In genomic region chr15:51621155-51621554, GRCh38 we compare ENCODE assay signal across 8 cellular contexts. TPM values are rescaled to one million over a fixed set of nuclear protein-coding genes. Genes with fewer than 3 reads are reported as not detected.
A peak's percentile ranks its signal among the peaks of the same experiment; 100 is the strongest.
DNase-seq lines count a peak whose midpoint lies in the region; ATAC-seq and TF ChIP-seq lines count a peak whose summit lies in the region.

No MANE protein-coding gene starts in this region.

- peaks cover 11% of the 10 kb centered on the region for H3K79me1 ChIP-seq in mesenchymal stem cell (replicated peaks; ENCODE audit: low read length, poor library complexity, severe bottlenecking)

- DNase-seq in heart left ventricle (no peak), cardiac septum (ENCODE audit: low spot score) (no peak), ascending aorta (ENCODE audit: low spot score in 2 of 2) (no peak), mesenchymal stem cell (no peak), upper lobe of right lung (no peak), middle frontal gyrus (ENCODE audit: extremely low spot score, low spot score) (no peak)
- no peak for DNase-seq in activated T-cell treated with anti-CD3 and anti-CD28 coated beads, Interleukin-2, amount 50 U/mL, for 4 hours

- no peak overlapping the region for H3K18ac ChIP-seq in mesenchymal stem cell (ENCODE audit: low read depth in 1 of 2, low read length in 2 of 2)

- no peaks in the 10 kb centered on the region for H3K27me3 ChIP-seq in heart left ventricle
- H3K27me3 ChIP-seq in ascending aorta = no peaks in the 10 kb centered on the region
- H3K27me3 ChIP-seq in mesenchymal stem cell (ENCODE audit: control insufficient read depth in 1 of 2, insufficient read depth in 1 of 2, low read length in 2 of 2) = no peaks in the 10 kb centered on the region
- H3K27me3 ChIP-seq in upper lobe of right lung = no peaks in the 10 kb centered on the region

- no peak overlapping the region for H4K91ac ChIP-seq in mesenchymal stem cell (ENCODE audit: low read length)

- peak overlapping the region; percentile 91 for H3K9ac ChIP-seq in mesenchymal stem cell (ENCODE audit: low read length)

- no peak overlapping the region for H3K14ac ChIP-seq in mesenchymal stem cell (ENCODE audit: low read length in 2 of 2)

- intact Hi-C loops in heart left ventricle (cut with DNase I) (no loop called here), cardiac septum (cut with DNase I) (loop anchor here (10.0 kb wide), 1 partner anchor 104 kb away; no protein-coding TSS in a partner anchor), ascending aorta (cut with DNase I) (no loop called here), upper lobe of right lung (cut with DNase I) (no loop called here)

- no peak overlapping the region for H2BK12ac ChIP-seq in mesenchymal stem cell (ENCODE audit: low read length in 2 of 2)

- H3K4me1 Mint-ChIP-seq in activated T-cell treated with anti-CD3 and anti-CD28 coated beads, Interleukin-2, amount 50 U/mL, for 4 hours (ENCODE audit: low read depth) = peaks cover 9% of the 10 kb centered on the region

- H2BK5ac ChIP-seq in mesenchymal stem cell (ENCODE audit: low read depth, low read length, poor library complexity, severe bottlenecking) = no peak overlapping the region

- TF ChIP-seq CTCF in heart left ventricle (IDR thresholded peaks at IDR 0.05) (no peak), ascending aorta (IDR thresholded peaks at IDR 0.05) (no peak), upper lobe of right lung (IDR thresholded peaks at IDR 0.05) (no peak)

- no peak overlapping the region for H3K4ac ChIP-seq in mesenchymal stem cell (ENCODE audit: low read depth in 1 of 2, low read length in 2 of 2)

- no peak overlapping the region for H2BK120ac ChIP-seq in mesenchymal stem cell (ENCODE audit: low read depth, low read length)

- H3K27ac ChIP-seq in heart left ventricle = peak overlapping the region in 2 of 12 donors; percentile 83 to 96
- no peak overlapping the region for H3K27ac ChIP-seq in ascending aorta
- no peak overlapping the region for H3K27ac ChIP-seq in mesenchymal stem cell (ENCODE audit: low read length, poor library complexity, severe bottlenecking)
- peak overlapping the region; percentile 77 for H3K27ac ChIP-seq in upper lobe of right lung

- 60 to 64% (median 63%) methylated on average over 4 of the region's 4 CpGs for WGBS in heart left ventricle, 4 donors
- WGBS in mesenchymal stem cell = 71% methylated on average over 3 of the region's 4 CpGs

- H2AFZ ChIP-seq in mesenchymal stem cell (ENCODE audit: low read depth, low read length) = no peak overlapping the region

- no peaks in the 10 kb centered on the region for H3K36me3 ChIP-seq in heart left ventricle
- no peaks in the 10 kb centered on the region for H3K36me3 ChIP-seq in ascending aorta
- H3K36me3 ChIP-seq in mesenchymal stem cell (ENCODE audit: control insufficient read depth in 1 of 2, insufficient read depth in 2 of 2, low read depth in 1 of 2, low read length in 2 of 2) = no peaks in the 10 kb centered on the region
- H3K36me3 ChIP-seq in upper lobe of right lung = no peaks in the 10 kb centered on the region

- no peak for ATAC-seq in heart left ventricle
- ATAC-seq in upper lobe of right lung = no peak
- no peak for ATAC-seq in HG03159 (IDR thresholded peaks at IDR 0.05; ENCODE audit: unreplicated experiment)
- no peak for ATAC-seq in activated T-cell treated with anti-CD3 and anti-CD28 coated beads, Interleukin-2, amount 50 U/mL, for 4 hours

- no peak overlapping the region for H2BK15ac ChIP-seq in mesenchymal stem cell (ENCODE audit: low read depth, poor library complexity, severe bottlenecking)

- peaks cover 10% of the 10 kb centered on the region for H3K27me3 Mint-ChIP-seq in activated T-cell treated with anti-CD3 and anti-CD28 coated beads, Interleukin-2, amount 50 U/mL, for 4 hours (ENCODE audit: low read depth)

- H4K8ac ChIP-seq in mesenchymal stem cell (ENCODE audit: low read length) = no peak overlapping the region

- no peak overlapping the region for H3K4me3 Mint-ChIP-seq in activated T-cell treated with anti-CD3 and anti-CD28 coated beads, Interleukin-2, amount 50 U/mL, for 4 hours

- H3K4me1 ChIP-seq in heart left ventricle = peaks cover 0 to 56% (median 10%) of the 10 kb centered on the region in 12 donors
- H3K4me1 ChIP-seq in ascending aorta = peaks cover 0 to 4% of the 10 kb centered on the region in 2 donors
- H3K4me1 ChIP-seq in mesenchymal stem cell (ENCODE audit: control insufficient read depth, insufficient read depth, low read depth, low read length) = no peaks in the 10 kb centered on the region
- H3K4me1 ChIP-seq in upper lobe of right lung = peaks cover 26% of the 10 kb centered on the region

- no peak overlapping the region for H3K23ac ChIP-seq in mesenchymal stem cell (ENCODE audit: low read length in 2 of 2)

- H2AK5ac ChIP-seq in mesenchymal stem cell (ENCODE audit: low read length, severe bottlenecking) = no peak overlapping the region

- no peaks in the 10 kb centered on the region for H3K9me3 ChIP-seq in heart left ventricle
- H3K9me3 ChIP-seq in ascending aorta = no peaks in the 10 kb centered on the region
- no peaks in the 10 kb centered on the region for H3K9me3 ChIP-seq in mesenchymal stem cell (ENCODE audit: control insufficient read depth, low read length)
- no peaks in the 10 kb centered on the region for H3K9me3 ChIP-seq in upper lobe of right lung

- no peak for TF ChIP-seq POLR2A in heart left ventricle (IDR thresholded peaks at IDR 0.05)

- no peaks in the 10 kb centered on the region for H3K36me3 Mint-ChIP-seq in activated T-cell treated with anti-CD3 and anti-CD28 coated beads, Interleukin-2, amount 50 U/mL, for 4 hours (ENCODE audit: insufficient read depth)

- H3K4me3 ChIP-seq in heart left ventricle = peak overlapping the region in 9 of 12 donors; percentile 75 to 95 (median 85)
- peak overlapping the region; percentile 67 to 89 for H3K4me3 ChIP-seq in ascending aorta
- H3K4me3 ChIP-seq in mesenchymal stem cell (ENCODE audit: insufficient read depth in 1 of 2, low read depth in 1 of 2, low read length in 2 of 2) = peak overlapping the region in 1 of 2 experiments; percentile 94
- peak overlapping the region; percentile 85 for H3K4me3 ChIP-seq in upper lobe of right lung

- H3K9me3 Mint-ChIP-seq in activated T-cell treated with anti-CD3 and anti-CD28 coated beads, Interleukin-2, amount 50 U/mL, for 4 hours = no peaks in the 10 kb centered on the region

- H3K4me2 ChIP-seq in mesenchymal stem cell (ENCODE audit: low read length, poor library complexity, severe bottlenecking) = peak overlapping the region; percentile 93

RNA-seq across cellular contexts. Expression of gene DMXL2, which starts 1.4 kb away (rescaled TPM):
- 10 to 100 TPM in 2 of 9 donors, 1 to 10 TPM in 7; 4.5 to 33.5 (median 8.1) TPM for total RNA-seq in heart left ventricle
- polyA plus RNA-seq in heart left ventricle = 1 to 10 TPM; 5.2 to 5.9 TPM
- total RNA-seq in cardiac septum = 8.0 TPM
- total RNA-seq in ascending aorta = 8.6 TPM
- polyA plus RNA-seq in mesenchymal stem cell (2013, experiment 1 of 2) = 15.0 TPM
- polyA plus RNA-seq in mesenchymal stem cell (2013, experiment 2 of 2) = 15.3 TPM
- total RNA-seq in upper lobe of right lung = 55.2 TPM
- total RNA-seq in activated T-cell treated with anti-CD3 and anti-CD28 coated beads, Interleukin-2, amount 50 U/mL, for 4 hours = 1 to 10 TPM; 3.0 to 5.8 (median 4.6) TPM
